ENCODE assay signal across 8 cellular contexts in genomic region chr17:28916302-28916934, GRCh38. TPM values are rescaled to one million over a fixed set of nuclear protein-coding genes. Genes with fewer than 3 reads are reported as not detected.
DNase-seq lines count a peak whose midpoint lies in the region; ATAC-seq, FAIRE-seq and TF ChIP-seq lines count a peak whose summit lies in the region.

No MANE protein-coding gene starts in this region.

- H3K4me1 Mint-ChIP-seq in immature natural killer cell = peaks cover 4 to 7% of the 10 kb centered on the region in 2 donors

- peaks cover 96% of the 10 kb centered on the region for H3K36me3 ChIP-seq in OCI-LY7 (ENCODE audit: insufficient read depth, low read length)

- no peaks in the 10 kb centered on the region for H3K9me3 ChIP-seq in OCI-LY7 (ENCODE audit: low read length)

- H3K9me2 ChIP-seq in OCI-LY7 (ENCODE audit: insufficient read depth, low read length) = no peaks in the 10 kb centered on the region

- FAIRE-seq in H54 (lab: Jason Lieb, UNC) = no peak

- intact Hi-C loops in OCI-LY7 (cut with micrococcal nuclease; ENCODE audit: unreplicated experiment) = loop anchor here (1.0 kb wide), 1 partner anchor 153 kb away; no protein-coding TSS in a partner anchor

- POLR2A ChIA-PET in OCI-LY7 (lab: Charles Lee) = interaction anchor here (0.7 kb wide), 1 partner anchor 63 kb away, joined by 3 read pairs; no protein-coding TSS in a partner anchor

- no peak for TF ChIP-seq POLR2A in H54 (IDR thresholded peaks at IDR 0.05; ENCODE audit: low read depth, low read length)

- H3K79me2 ChIP-seq in OCI-LY7 (ENCODE audit: insufficient read depth, low read depth, low read length) = no peaks in the 10 kb centered on the region

- H3K4me3 Mint-ChIP-seq in immature natural killer cell = no peak overlapping the region

- no peaks in the 10 kb centered on the region for H3K4me1 ChIP-seq in OCI-LY7 (ENCODE audit: insufficient read depth, low read length, poor library complexity, severe bottlenecking)

- BruUV-seq in OCI-LY7 (replicated peaks; lab: Mats Ljungman, UMichigan) = no TSS peak

- DNase-seq in stimulated activated CD4-positive, alpha-beta T cell treated with anti-CD3 and anti-CD28 coated beads, Interleukin-15, amount 100 ng/mL, for 24 hours = peak; percentile 53
- no peak for DNase-seq in stimulated activated CD4-positive, alpha-beta T cell treated with anti-CD3 and anti-CD28 coated beads, Interleukin-1b, Interleukin-23, amount 100 ng/mL, for 48 hours
- peak; percentile 62 for DNase-seq in OCI-LY7 (ENCODE audit: low spot score)
- DNase-seq in astrocyte of the spinal cord (ENCODE audit: low read depth, low spot score) = peak; percentile 47
- peak; percentile 32 to 49 (median 37) for DNase-seq in immature natural killer cell
- DNase-seq in stimulated activated naive CD4-positive, alpha-beta T cell (lab: John Stamatoyannopoulos, UW) = peak in 5 of 6 experiments; percentile 10 to 48 (median 33)
- DNase-seq in H54 (ENCODE audit: insufficient read length, low spot score) = no peak

- H3K4me3 ChIP-seq in OCI-LY7 (ENCODE audit: low read depth, low read length, poor library complexity, severe bottlenecking) = no peak overlapping the region
- no peak overlapping the region for H3K4me3 ChIP-seq in astrocyte of the spinal cord (ENCODE audit: low read depth, low read length)

- no peak overlapping the region for H2AFZ ChIP-seq in OCI-LY7 (ENCODE audit: low read length)

- H3K4me2 ChIP-seq in OCI-LY7 (ENCODE audit: low read length) = no peak overlapping the region

- H3K27ac Mint-ChIP-seq in immature natural killer cell = peak overlapping the region; percentile 57 to 87 (median 80)

- CTCF ChIA-PET in OCI-LY7 (lab: Charles Lee; ENCODE audit: unreplicated experiment) = interaction anchor here (1.5 kb wide), 1 partner anchor 152 kb away, joined by 3 read pairs; no protein-coding TSS in a partner anchor

- no peaks in the 10 kb centered on the region for H4K20me1 ChIP-seq in OCI-LY7 (ENCODE audit: insufficient read depth, low read length)

- peaks cover 18 to 66% (median 40%) of the 10 kb centered on the region in 3 donors for H3K36me3 Mint-ChIP-seq in immature natural killer cell

- peaks cover 0 to 6% (median 0%) of the 10 kb centered on the region in 3 donors for H3K27me3 Mint-ChIP-seq in immature natural killer cell (ENCODE audit: low read depth in 3 of 3)

- in situ Hi-C loops in astrocyte of the spinal cord (cut with HindIII; ENCODE audit: low sequenced_read_pairs) = no loop called here

- TF ChIP-seq CTCF in OCI-LY7 (conservative IDR thresholded peaks at IDR 0.05; ENCODE audit: low read length) (peak; percentile 85), astrocyte of the spinal cord (IDR thresholded peaks at IDR 0.05; ENCODE audit: low read depth, low read length) (peak; percentile 64)

- ATAC-seq in GM18907 (IDR thresholded peaks at IDR 0.05; ENCODE audit: unreplicated experiment) = no peak

- H3K27ac ChIP-seq in OCI-LY7 (ENCODE audit: low read depth, low read length, poor library complexity, severe bottlenecking) = no peak overlapping the region

- H3K9me3 Mint-ChIP-seq in immature natural killer cell = no peaks in the 10 kb centered on the region

RNA-seq across cellular contexts. Expression of gene DHRS13, which starts 13.5 kb away (rescaled TPM):
- 27.1 and 28.4 TPM in 2 replicates for total RNA-seq in OCI-LY7 (2014; rRNA removed; shearing (Covaris generic))
- total RNA-seq in OCI-LY7 (2022) = 27.2 and 29.2 TPM in 2 replicates
- 10 to 100 TPM; 21.4 to 27.4 (median 22.2) TPM for polyA plus RNA-seq in immature natural killer cell

RNA-seq across cellular contexts. Expression of gene FLOT2, which starts 18.9 kb away (rescaled TPM):
- total RNA-seq in OCI-LY7 (2014; rRNA removed; shearing (Covaris generic)) = 43.5 and 46.5 TPM in 2 replicates
- 110 and 122 TPM in 2 replicates for total RNA-seq in OCI-LY7 (2022)
- 100 to 1,000 TPM; 275 to 360 (median 296) TPM for polyA plus RNA-seq in immature natural killer cell

RNA-seq across cellular contexts. Expression of gene PHF12, which starts 34.9 kb away (rescaled TPM):
- 40.6 and 43.2 TPM in 2 replicates for total RNA-seq in OCI-LY7 (2014; rRNA removed; shearing (Covaris generic))
- 62.5 and 66.7 TPM in 2 replicates for total RNA-seq in OCI-LY7 (2022)
- 10 to 100 TPM in 1 of 3 donors, 1 to 10 TPM in 2; 1.2 to 15.3 (median 3.9) TPM for polyA plus RNA-seq in immature natural killer cell

Comparison
In these comparisons a context has a peak if more than half of its experiments do, and no peak if none do; other contexts are left out.
1. DNase-seq: peak in stimulated activated CD4-positive, alpha-beta T cell treated with anti-CD3 and anti-CD28 coated beads, Interleukin-15, amount 100 ng/mL, for 24 hours (single experiment), OCI-LY7 (single experiment), astrocyte of the spinal cord (single experiment), immature natural killer cell (3 of 3) and stimulated activated naive CD4-positive, alpha-beta T cell (5 of 6); none in stimulated activated CD4-positive, alpha-beta T cell treated with anti-CD3 and anti-CD28 coated beads, Interleukin-1b, Interleukin-23, amount 100 ng/mL, for 48 hours (single experiment) and H54 (single experiment).